Comparison of ENCODE assay signal across 28 cellular contexts in genomic region chr2:192555740-192556139, GRCh38.
"Had no signal": no experiment of that assay in that cellular context is flagged by ENCODE, and none has a peak within 500 bp of the region (broad histone marks: within the 10 kb centered on the region; RNA-seq: fewer than 3 reads in every experiment).

No MANE protein-coding gene starts in this region.

- H2AFZ ChIP-seq: neural progenitor cell, parathyroid adenoma had no signal

- H3K36me3 ChIP-seq: neural progenitor cell, ovary, spleen, suprapubic skin, tibial artery, transverse colon, upper lobe of right lung, uterus had no signal

- DNase-seq: natural killer cell; occipital lobe; ovary; posterior cingulate gyrus; psoas muscle; right cardiac atrium; spleen; stimulated activated CD4-positive, alpha-beta T cell treated with anti-CD3 and anti-CD28 coated beads, Interleukin-12 subunit alpha, Interleukin-12 subunit beta, amount 100 ng/mL, for 4 hours; stimulated activated CD4-positive, alpha-beta T cell treated with anti-CD3 and anti-CD28 coated beads, Interleukin-1b, Interleukin-23, amount 100 ng/mL, for 48 hours; stimulated activated CD4-positive, alpha-beta T cell treated with anti-CD3 and anti-CD28 coated beads, Interleukin-4, amount 100 ng/mL, for 1 hour; stimulated activated CD4-positive, alpha-beta T cell treated with anti-CD3 and anti-CD28 coated beads, Interleukin-4, amount 100 ng/mL, for 4 hours; stimulated activated CD8-positive, alpha-beta memory T cell treated with anti-CD3 and anti-CD28 coated beads, Interleukin-4, amount 100 ng/mL, for 48 hours; stimulated activated naive CD4-positive, alpha-beta T cell; stimulated activated naive CD8-positive, alpha-beta T cell treated with anti-CD3 and anti-CD28 coated beads, Interleukin-15, amount 100 ng/mL, for 72 hours; stimulated activated naive CD8-positive, alpha-beta T cell treated with anti-CD3 and anti-CD28 coated beads, Interleukin-15, Interleukin-2, amounts not matched to agents 100 U/mL and 50 U/mL, for 24 hours; substantia nigra; testis; tibial artery; transverse colon; upper lobe of right lung; uterus had no signal

- H3K4me3 ChIP-seq: neural progenitor cell, ovary, psoas muscle, skin epidermis, smooth muscle cell, spleen, suprapubic skin, testis, tibial artery, transverse colon, upper lobe of right lung, uterus had no signal

- ATAC-seq: natural killer cell; psoas muscle; right cardiac atrium; sciatic nerve; stimulated activated memory B cell treated with anti-CD40 and anti-IgM and Interleukin-4, amounts not matched to agents 10 μg/mL and 1 μg/mL and 100 μg/mL, for 72 hours; stimulated activated naive CD8-positive, alpha-beta T cell treated with anti-CD3 and anti-CD28 coated beads, Interleukin-15, amount 100 ng/mL, for 72 hours; stimulated activated naive CD8-positive, alpha-beta T cell treated with anti-CD3 and anti-CD28 coated beads, Interleukin-15, Interleukin-2, amounts not matched to agents 100 U/mL and 50 U/mL, for 24 hours; upper lobe of right lung had no signal

- H3K4me2 ChIP-seq: neural progenitor cell, smooth muscle cell had no signal

- H3K79me2 ChIP-seq: parathyroid adenoma had no signal

- H3K9me3 ChIP-seq: ovary, psoas muscle, spleen, suprapubic skin, testis, tibial artery, transverse colon, upper lobe of right lung, uterus had no signal

- H3K27ac ChIP-seq: neural progenitor cell, ovary, parathyroid adenoma, psoas muscle, skin epidermis, spleen, suprapubic skin, testis, tibial artery, transverse colon, upper lobe of right lung, uterus had no signal

- H3K9ac ChIP-seq: neural progenitor cell, parathyroid adenoma had no signal

- H3K27me3 ChIP-seq: neural progenitor cell, ovary, spleen, suprapubic skin, testis, tibial artery, transverse colon, upper lobe of right lung, uterus had no signal

- H3K4me1 ChIP-seq: neural progenitor cell, parathyroid adenoma, psoas muscle, spleen, suprapubic skin, testis, tibial artery, upper lobe of right lung, uterus had no signal
